Comparison of ENCODE assay signal across 8 cellular contexts in the genomic region with DNA sequence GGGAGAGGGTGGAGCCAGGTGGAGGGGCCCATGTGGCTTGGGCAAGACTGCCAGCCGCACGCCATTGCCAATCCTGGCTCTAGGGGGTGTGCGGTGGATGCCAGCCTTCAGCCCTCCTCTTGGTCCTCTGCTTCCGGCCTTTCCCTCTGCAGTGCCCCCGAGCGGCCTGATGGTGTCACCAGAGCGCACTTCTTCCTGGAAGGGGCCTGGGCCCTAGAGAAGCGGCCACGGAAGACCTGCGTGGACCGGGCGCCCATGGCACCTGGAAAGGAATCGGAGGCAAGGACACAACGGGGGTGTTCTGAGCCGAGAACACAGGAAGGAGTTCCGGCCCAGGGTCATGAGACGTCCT.
DNase-seq lines count a peak whose midpoint lies in the region; ATAC-seq and TF ChIP-seq lines count a peak whose summit lies in the region.

No MANE protein-coding gene starts in this region.

- H4K8ac ChIP-seq in neuronal stem cell (ENCODE audit: low read depth, low read length), result peak overlapping the region; percentile 77

- H2BK120ac ChIP-seq in neuronal stem cell (ENCODE audit: low read depth, low read length), result no peak overlapping the region

- peaks cover 42% of the 10 kb centered on the region for H3K27me3 ChIP-seq in gastroesophageal sphincter
- H3K27me3 ChIP-seq in neuronal stem cell (ENCODE audit: control insufficient read depth in 3 of 3, insufficient read depth in 3 of 3, low read depth in 1 of 3, low read length in 3 of 3), result peaks cover 0 to 11% (median 4%) of the 10 kb centered on the region in 3 experiments

- H3K14ac ChIP-seq in neuronal stem cell (ENCODE audit: low read length), result no peak overlapping the region

- no peak for TF ChIP-seq POLR2A in gastroesophageal sphincter (IDR thresholded peaks at IDR 0.05)

- no peak overlapping the region for H3K9ac ChIP-seq in neuronal stem cell (ENCODE audit: low read depth, low read length, poor library complexity)

- H4K91ac ChIP-seq in neuronal stem cell (ENCODE audit: low read depth, low read length, poor library complexity), result no peak overlapping the region

- H3K27ac ChIP-seq in gastroesophageal sphincter (peak overlapping the region in 3 of 4 donors; percentile 53 to 54 (median 54)), neuronal stem cell (replicated peaks; ENCODE audit: low read length) (no peak overlapping the region)

- peaks cover 0 to 17% (median 0%) of the 10 kb centered on the region in 3 donors for H3K9me3 ChIP-seq in gastroesophageal sphincter
- H3K9me3 ChIP-seq in neuronal stem cell (replicated peaks in 1 of 2; ENCODE audit: control insufficient read depth in 2 of 2, insufficient read depth in 1 of 2, low read depth in 1 of 2, low read length in 2 of 2), result no peaks in the 10 kb centered on the region

- H3K4me3 ChIP-seq in gastroesophageal sphincter, result peak overlapping the region in 1 of 2 donors; percentile 29
- H3K4me3 ChIP-seq in neuronal stem cell (ENCODE audit: low read length in 2 of 2), result no peak overlapping the region

- H3K23ac ChIP-seq in neuronal stem cell (ENCODE audit: low read depth, low read length, poor library complexity), result no peak overlapping the region

- DNase-seq in Caki2 (ENCODE audit: low read depth) (peak; percentile 18), GM19238 (ENCODE audit: insufficient read length, low spot score) (peak; percentile 44), NCI-H226 (peak; percentile 59), neuronal stem cell (ENCODE audit: low spot score) (peak; percentile 68), cerebellar nuclear complex (lab: John Stamatoyannopoulos, UW) (no peak)
- peak; percentile 66 to 69 for DNase-seq in activated T-cell treated with anti-CD3 and anti-CD28 coated beads, Interleukin-2, amount 50 U/mL, for 48 hours

- no peak overlapping the region for H3K4ac ChIP-seq in neuronal stem cell (ENCODE audit: low read length)

- peak overlapping the region; percentile 93 for H2BK15ac ChIP-seq in neuronal stem cell (ENCODE audit: low read length)

- peak overlapping the region; percentile 86 for H2AFZ ChIP-seq in neuronal stem cell (ENCODE audit: low read length)

- peak in 3 of 4 experiments; percentile 39 to 75 (median 48) for TF ChIP-seq CTCF in gastroesophageal sphincter (IDR thresholded peaks at IDR 0.05)

- H3K4me1 ChIP-seq in gastroesophageal sphincter (peaks cover 0 to 16% (median 0%) of the 10 kb centered on the region in 3 donors), neuronal stem cell (ENCODE audit: control insufficient read depth in 2 of 2, insufficient read depth in 1 of 2, low read depth in 1 of 2, low read length in 2 of 2) (peaks cover 5 to 14% of the 10 kb centered on the region in 2 donors)

- peak overlapping the region; percentile 86 for H3K18ac ChIP-seq in neuronal stem cell (ENCODE audit: low read length)

- peak overlapping the region; percentile 79 for H2BK12ac ChIP-seq in neuronal stem cell (ENCODE audit: low read length)

- in situ Hi-C loops in Caki2 (cut with HindIII; ENCODE audit: low pct_unique_long_range_greater_than_20kb, low sequenced_read_pairs), result no loop called here

- H2BK5ac ChIP-seq in neuronal stem cell (ENCODE audit: low read length), result peak overlapping the region; percentile 21

- H3K4me2 ChIP-seq in neuronal stem cell (ENCODE audit: insufficient read depth, low read length, poor library complexity, severe bottlenecking), result peak overlapping the region; percentile 37

- H3K36me3 ChIP-seq in gastroesophageal sphincter (no peaks in the 10 kb centered on the region), neuronal stem cell (replicated peaks in 1 of 2; ENCODE audit: control insufficient read depth in 2 of 2, insufficient read depth in 2 of 2, low read length in 2 of 2) (no peaks in the 10 kb centered on the region)

- no peak for TF ChIP-seq EP300 in gastroesophageal sphincter (IDR thresholded peaks at IDR 0.05)

- WGBS in gastroesophageal sphincter (ENCODE audit: low coverage in 1 of 2), 2 donors, result 26% methylated on average over 6 of the region's 17 CpGs; no CpG with 5 or more reads in 1 of the 2 donors
- WGBS in neuronal stem cell (ENCODE audit: extremely low coverage in 2 of 2, insufficient read length in 2 of 2, insufficient replicate concordance in 1 of 2), 2 donors, result no CpG with 5 or more reads among the region's 17 CpGs

- ATAC-seq in HG03196 (IDR thresholded peaks at IDR 0.05; ENCODE audit: unreplicated experiment), result peak; percentile 82
- ATAC-seq in gastroesophageal sphincter, result peak; percentile 72

- H2AK5ac ChIP-seq in neuronal stem cell (ENCODE audit: low read depth, low read length), result no peak overlapping the region

- no peaks in the 10 kb centered on the region for H3K79me1 ChIP-seq in neuronal stem cell (ENCODE audit: low read depth, low read length)

Comparison
In these comparisons a context has a peak if more than half of its experiments do, and no peak if none do; other contexts are left out.
1. DNase-seq: peak in Caki2 (single experiment), GM19238 (single experiment), NCI-H226 (single experiment), activated T-cell treated with anti-CD3 and anti-CD28 coated beads, Interleukin-2, amount 50 U/mL, for 48 hours (2 of 2) and neuronal stem cell (single experiment); none in cerebellar nuclear complex (0 of 2).